Comparison of ENCODE assay signal across 11 cellular contexts in the genomic region with DNA sequence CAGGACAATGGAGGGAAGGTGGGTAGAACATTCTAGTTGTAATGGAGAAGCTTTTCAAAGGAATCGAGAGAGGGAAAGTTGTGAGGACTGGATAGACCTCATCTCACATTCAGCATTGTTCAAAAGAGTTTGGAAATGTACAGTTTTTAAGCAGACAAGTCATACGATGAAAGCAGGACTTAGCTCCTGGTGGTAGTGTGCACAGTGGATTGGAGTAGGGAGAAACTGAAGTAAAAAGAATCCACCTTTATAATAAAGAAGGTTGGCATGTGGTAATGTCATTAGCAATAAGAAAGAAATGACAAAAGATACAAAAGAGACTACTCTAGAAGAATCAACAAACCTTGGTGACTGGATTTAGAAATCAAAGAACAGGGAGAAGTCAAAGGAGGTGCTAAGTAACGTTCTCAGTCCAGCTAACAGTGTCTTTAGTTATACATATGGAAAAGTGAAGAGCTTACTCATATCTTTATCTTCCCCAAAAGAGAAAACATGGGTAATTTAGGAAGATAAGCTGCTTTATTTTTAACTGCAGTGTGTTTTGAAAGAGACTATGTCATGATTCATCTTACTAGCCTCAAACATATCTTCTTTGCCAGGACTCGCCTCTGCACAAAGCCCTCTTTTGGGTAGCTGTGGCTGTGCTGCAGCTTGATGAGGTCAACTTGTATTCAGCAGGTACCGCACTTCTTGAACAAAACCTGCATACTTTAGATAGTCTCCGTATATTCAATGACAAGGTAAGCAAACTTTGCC. TPM values are rescaled to one million over a fixed set of nuclear protein-coding genes. Genes with fewer than 3 reads are reported as not detected.
DNase-seq lines count a peak whose midpoint lies in the region; TF ChIP-seq lines count a peak whose summit lies in the region.
"Had no signal": no experiment of that assay in that cellular context is flagged by ENCODE, and none has a peak within 500 bp of the region (broad histone marks: within the 10 kb centered on the region; RNA-seq: fewer than 3 reads in every experiment).

No MANE protein-coding gene starts in this region.

- H3K4me3 ChIP-seq in SJSA1 = no peak overlapping the region

- 0 out of 2 replicates have a peak overlapping the region, but pooled peaks have one; percentile 5 for H3K27ac ChIP-seq in SJSA1

- peaks cover 15% of the 10 kb centered on the region for H3K4me1 ChIP-seq in SJSA1 (replicated peaks)

- no peaks in the 10 kb centered on the region for H3K27me3 ChIP-seq in SJSA1 (replicated peaks)

- peaks cover 40% of the 10 kb centered on the region for H3K36me3 ChIP-seq in SJSA1

- TF ChIP-seq POLR2A in erythroblast (IDR thresholded peaks at IDR 0.05; ENCODE audit: low read length) = no peak

- DNase-seq in SKM-1 treated with dmso at 0.1 percent for 144 hours (lab: John Stamatoyannopoulos, UW; ENCODE audit: unreplicated experiment) (peak; percentile 9), SKM-1 (lab: John Stamatoyannopoulos, UW; ENCODE audit: unreplicated experiment) (no peak), SJSA1 (ENCODE audit: low read depth in 1 of 2, low spot score in 2 of 2) (peak in 1 of 2 experiments; percentile 37), erythroblast (lab: John Stamatoyannopoulos, UW) (peak; percentile 46 to 58), stromal cell of bone marrow (ENCODE audit: low read depth) (peak; percentile 56), NCI-H2081 (lab: John Stamatoyannopoulos, UW) (no peak), NCI-H748 (lab: John Stamatoyannopoulos, UW; ENCODE audit: unreplicated experiment) (no peak), DMS153 treated with DMSO at 0.1 percent for 48 hours (lab: John Stamatoyannopoulos, UW; ENCODE audit: unreplicated experiment) (no peak)
- DNase-seq: 8988T, aorta, NCI-H2227 treated with DMSO at 0.1 percent for 48 hours had no signal

- no peaks in the 10 kb centered on the region for H3K9me3 ChIP-seq in SJSA1 (replicated peaks)

RNA-seq across cellular contexts. Expression of a gene that starts 18.7 kb away (rescaled TPM):
- total RNA-seq in SJSA1 (2014; rRNA removed; shearing (Covaris generic)) = 7.6 and 10.7 TPM in 2 replicates

RNA-seq across cellular contexts. Expression of a gene that starts 26.2 kb away (rescaled TPM):
- total RNA-seq in SJSA1 (2014; rRNA removed; shearing (Covaris generic)) = 0.47 and 1.2 TPM in 2 replicates

RNA-seq across cellular contexts. Expression of a gene that starts 43.0 kb away (rescaled TPM):
- not detected in 2 replicates for total RNA-seq in SJSA1 (2014; rRNA removed; shearing (Covaris generic))

RNA-seq across cellular contexts. Expression of a gene that starts 51.4 kb away (rescaled TPM):
- total RNA-seq in SJSA1 (2014; rRNA removed; shearing (Covaris generic)) = 2.5 and 11.7 TPM in 2 replicates

Comparison
In these comparisons a context has a peak if more than half of its experiments do, and no peak if none do; other contexts are left out.
1. DNase-seq: peak in SKM-1 treated with dmso at 0.1 percent for 144 hours (single experiment), erythroblast (2 of 2) and stromal cell of bone marrow (single experiment); none in SKM-1 (single experiment), NCI-H2081 (0 of 2), NCI-H748 (single experiment) and DMS153 treated with DMSO at 0.1 percent for 48 hours (single experiment).